11 cellular contexts compared by ENCODE assay signal in the genomic region with DNA sequence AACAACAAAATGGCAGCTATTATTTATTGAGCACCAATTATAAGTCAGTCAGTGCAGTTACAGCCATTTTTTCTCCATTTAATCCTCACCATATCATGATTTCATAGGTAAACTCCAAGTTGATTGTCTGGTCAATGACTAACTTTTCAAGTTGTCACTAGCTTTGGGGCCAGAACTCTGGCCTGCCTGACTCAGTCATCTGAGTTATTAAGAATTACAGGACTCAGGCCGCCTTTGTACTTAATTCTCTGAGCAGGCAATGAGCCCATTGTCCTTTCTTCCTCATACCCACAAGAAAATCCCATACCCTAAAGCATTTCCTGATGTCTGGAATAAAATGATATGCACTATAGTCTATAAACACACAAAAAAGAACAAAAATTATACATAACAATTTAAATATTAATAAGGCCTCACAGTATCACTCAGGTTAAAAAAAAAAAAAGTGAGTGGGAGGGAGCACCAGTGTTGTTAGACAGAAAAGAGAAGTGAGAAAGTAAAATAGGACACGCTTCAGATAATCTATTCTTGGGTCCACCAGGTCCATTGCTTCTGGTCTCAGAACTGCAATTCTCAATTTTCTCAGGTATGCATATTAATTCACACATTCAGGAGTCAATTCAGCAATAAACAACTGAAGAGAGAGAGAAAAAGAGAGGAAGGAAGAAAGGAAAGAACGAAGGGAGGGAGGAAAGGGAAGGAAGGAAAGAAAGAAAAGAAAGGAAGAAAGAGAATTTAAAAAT.
DNase-seq lines count a peak whose midpoint lies in the region; ATAC-seq and TF ChIP-seq lines count a peak whose summit lies in the region.
"Had no signal": no experiment of that assay in that cellular context is flagged by ENCODE, and none has a peak within 500 bp of the region (broad histone marks: within the 10 kb centered on the region; RNA-seq: fewer than 3 reads in every experiment).

No MANE protein-coding gene starts in this region.

- H3K4me1 Mint-ChIP-seq in dendritic cell treated with granulocyte-macrophage colony-stimulating factor and Interleukin-4, amounts not matched to agents 40 ng/mL and 50 ng/mL, for 4 days (ENCODE audit: low read depth) = peaks cover 28% of the 10 kb centered on the region
- H3K4me1 Mint-ChIP-seq: stimulated activated naive CD8-positive, alpha-beta T cell treated with anti-CD3 and anti-CD28 coated beads, Interleukin-15, amount 100 ng/mL, for 72 hours had no signal

- H3K36me3 Mint-ChIP-seq in dendritic cell treated with granulocyte-macrophage colony-stimulating factor and Interleukin-4, amounts not matched to agents 40 ng/mL and 50 ng/mL, for 4 days (ENCODE audit: low read depth) = peaks cover 8% of the 10 kb centered on the region

- H3K4me3 ChIP-seq in transverse colon (no peak overlapping the region), sigmoid colon (no peak overlapping the region)

- TF ChIP-seq CTCF in transverse colon (IDR thresholded peaks at IDR 0.05) (no peak), sigmoid colon (IDR thresholded peaks at IDR 0.05) (no peak)

- intact Hi-C loops in dendritic cell treated with granulocyte-macrophage colony-stimulating factor and Interleukin-4, amounts not matched to agents 40 ng/mL and 50 ng/mL, for 4 days (cut with micrococcal nuclease) = loop anchor here (10.0 kb wide), 1 partner anchor 104 kb away; a partner anchor contains a TSS
- intact Hi-C loops in transverse colon (cut with DNase I; ENCODE audit: low total_unique reads) (no loop called here), sigmoid colon (cut with DNase I) (no loop called here)

- no peak for TF ChIP-seq POLR2A in transverse colon (IDR thresholded peaks at IDR 0.05)
- no peak for TF ChIP-seq POLR2A in sigmoid colon (IDR thresholded peaks at IDR 0.05)

- H3K27ac Mint-ChIP-seq in dendritic cell treated with granulocyte-macrophage colony-stimulating factor and Interleukin-4, amounts not matched to agents 40 ng/mL and 50 ng/mL, for 4 days = peak overlapping the region; percentile 33
- H3K27ac Mint-ChIP-seq: activated naive CD8-positive, alpha-beta T cell; stimulated activated naive CD8-positive, alpha-beta T cell treated with anti-CD3 and anti-CD28 coated beads, Interleukin-15, amount 100 ng/mL, for 72 hours had no signal

- H3K27me3 ChIP-seq in transverse colon (no peaks in the 10 kb centered on the region), sigmoid colon (no peaks in the 10 kb centered on the region)

- no peaks in the 10 kb centered on the region for H3K9me3 Mint-ChIP-seq in dendritic cell treated with granulocyte-macrophage colony-stimulating factor and Interleukin-4, amounts not matched to agents 40 ng/mL and 50 ng/mL, for 4 days
- H3K9me3 Mint-ChIP-seq: stimulated activated naive CD8-positive, alpha-beta T cell treated with anti-CD3 and anti-CD28 coated beads, Interleukin-15, amount 100 ng/mL, for 72 hours had no signal

- TF ChIP-seq EP300 in transverse colon (IDR thresholded peaks at IDR 0.05; ENCODE audit: low read depth) = no peak
- no peak for TF ChIP-seq EP300 in sigmoid colon (IDR thresholded peaks at IDR 0.05)

- H3K36me3 ChIP-seq in transverse colon = no peaks in the 10 kb centered on the region
- H3K36me3 ChIP-seq in sigmoid colon = no peaks in the 10 kb centered on the region

- ATAC-seq in GM18502 (IDR thresholded peaks at IDR 0.05; ENCODE audit: poor library complexity, unreplicated experiment) = peak; percentile 75
- peak; percentile 78 for ATAC-seq in GM21515 (IDR thresholded peaks at IDR 0.05; ENCODE audit: unreplicated experiment)
- peak; percentile 92 for ATAC-seq in HG03354 (IDR thresholded peaks at IDR 0.05; ENCODE audit: poor library complexity, severe bottlenecking, unreplicated experiment)
- ATAC-seq: stimulated activated naive CD8-positive, alpha-beta T cell treated with anti-CD3 and anti-CD28 coated beads, Interleukin-15, amount 100 ng/mL, for 72 hours had no signal

- H3K27me3 Mint-ChIP-seq in dendritic cell treated with granulocyte-macrophage colony-stimulating factor and Interleukin-4, amounts not matched to agents 40 ng/mL and 50 ng/mL, for 4 days = no peaks in the 10 kb centered on the region
- H3K27me3 Mint-ChIP-seq: activated naive CD8-positive, alpha-beta T cell; stimulated activated naive CD8-positive, alpha-beta T cell treated with anti-CD3 and anti-CD28 coated beads, Interleukin-15, amount 100 ng/mL, for 72 hours had no signal

- H3K27ac ChIP-seq in transverse colon = no peak overlapping the region
- no peak overlapping the region for H3K27ac ChIP-seq in sigmoid colon

- H3K4me3 Mint-ChIP-seq in dendritic cell treated with granulocyte-macrophage colony-stimulating factor and Interleukin-4, amounts not matched to agents 40 ng/mL and 50 ng/mL, for 4 days = peak overlapping the region; percentile 66
- H3K4me3 Mint-ChIP-seq: activated naive CD8-positive, alpha-beta T cell; stimulated activated naive CD8-positive, alpha-beta T cell treated with anti-CD3 and anti-CD28 coated beads, Interleukin-15, amount 100 ng/mL, for 72 hours had no signal

- DNase-seq in transverse colon (no peak), NCI-H128 (lab: John Stamatoyannopoulos, UW; ENCODE audit: unreplicated experiment) (no peak), sigmoid colon (no peak), activated gamma-delta T cell treated with Interleukin-2 at 50 U/mL for 16 hours (no peak)
- DNase-seq: occipital lobe; stimulated activated naive CD8-positive, alpha-beta T cell treated with anti-CD3 and anti-CD28 coated beads, Interleukin-15, amount 100 ng/mL, for 72 hours had no signal

- H3K9me3 ChIP-seq in transverse colon (no peaks in the 10 kb centered on the region), sigmoid colon (no peaks in the 10 kb centered on the region)

- WGBS in transverse colon (ENCODE audit: low coverage in 1 of 2), 2 donors = 88 to 94% methylated on average over 3 of the region's 3 CpGs
- 77 to 86% methylated on average over 3 of the region's 3 CpGs for WGBS in sigmoid colon, 2 donors

- in situ Hi-C loops in transverse colon (cut with MboI; ENCODE audit: low pct_ligation_motif_present in 1 of 4, low pct_unique_long_range_greater_than_20kb in 1 of 4, low sequenced_read_pairs in 3 of 4) = no loop called here

- peaks cover 0 to 25% (median 0%) of the 10 kb centered on the region in 4 donors for H3K4me1 ChIP-seq in transverse colon
- H3K4me1 ChIP-seq in sigmoid colon = peaks cover 0 to 28% (median 15%) of the 10 kb centered on the region in 4 donors
